8 cellular contexts compared by ENCODE assay signal in the genomic region with DNA sequence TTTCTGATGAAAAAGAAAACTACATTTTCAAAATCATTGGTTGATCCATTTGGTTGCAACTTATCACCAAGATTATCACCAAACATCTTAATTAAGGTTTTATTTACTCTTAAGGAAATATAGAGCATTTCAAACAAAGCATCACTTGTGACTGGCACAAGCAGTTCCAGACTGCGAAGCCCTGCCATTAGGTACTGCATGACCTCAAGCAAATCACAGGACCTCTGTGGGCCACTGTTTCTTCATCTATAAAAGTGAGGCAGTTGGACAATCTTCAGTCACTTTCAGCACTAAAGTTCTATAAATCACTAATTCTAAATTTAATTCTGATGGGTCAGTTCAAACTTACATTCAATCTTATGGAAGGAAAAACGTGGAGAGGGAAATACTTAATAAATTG. TPM values are rescaled to one million over a fixed set of nuclear protein-coding genes. Genes with fewer than 3 reads are reported as not detected.
A peak's percentile ranks its signal among the peaks of the same experiment; 100 is the strongest.
DNase-seq lines count a peak whose midpoint lies in the region; ATAC-seq and TF ChIP-seq lines count a peak whose summit lies in the region.

No MANE protein-coding gene starts in this region.

- H3K27ac Mint-ChIP-seq in neural progenitor cell (no peak overlapping the region), chondrocyte (ENCODE audit: unreplicated experiment) (no peak overlapping the region)

- H3K27me3 Mint-ChIP-seq in neural progenitor cell (ENCODE audit: insufficient read depth, low read depth): no peaks in the 10 kb centered on the region
- no peaks in the 10 kb centered on the region for H3K27me3 Mint-ChIP-seq in chondrocyte (ENCODE audit: low read depth)

- no peaks in the 10 kb centered on the region for H4K20me1 ChIP-seq in neural progenitor cell (ENCODE audit: low read depth)

- peak; percentile 36 to 66 for DNase-seq in NOMO-1 (lab: John Stamatoyannopoulos, UW; ENCODE audit: unreplicated experiment in 2 of 2)
- DNase-seq in NOMO-1 treated with dmso at 0.1 percent for 144 hours (lab: John Stamatoyannopoulos, UW; ENCODE audit: unreplicated experiment): no peak
- DNase-seq in SKM-1 treated with dmso at 0.1 percent for 144 hours (lab: John Stamatoyannopoulos, UW; ENCODE audit: unreplicated experiment): peak; percentile 44
- peak; percentile 52 for DNase-seq in foreskin melanocyte
- peak in 13 of 49 donors; percentile 5 to 57 (median 14) for DNase-seq in substantia nigra (lab: John Stamatoyannopoulos, UW)
- no peak for DNase-seq in neural progenitor cell (ENCODE audit: low spot score)
- no peak for DNase-seq in chondrocyte (ENCODE audit: low spot score)

- no peak for ATAC-seq in GM18861 (IDR thresholded peaks at IDR 0.05; ENCODE audit: unreplicated experiment)

- no peaks in the 10 kb centered on the region for H3F3A ChIP-seq in neural progenitor cell (ENCODE audit: low read depth)

- H3K36me3 Mint-ChIP-seq in neural progenitor cell (peaks cover 1% of the 10 kb centered on the region), chondrocyte (ENCODE audit: low read depth) (peaks cover 1% of the 10 kb centered on the region)

- TF ChIP-seq CTCF in neural progenitor cell (IDR thresholded peaks at IDR 0.05) (no peak), chondrocyte (IDR thresholded peaks at IDR 0.05) (no peak)

- no peak overlapping the region for H3K4me3 ChIP-seq in neural progenitor cell

- no peak overlapping the region for H2AFZ ChIP-seq in neural progenitor cell (replicated peaks)

- H3K79me2 ChIP-seq in neural progenitor cell (ENCODE audit: low read depth): no peaks in the 10 kb centered on the region

- H3K4me2 ChIP-seq in neural progenitor cell: no peak overlapping the region

- H3K36me3 ChIP-seq in neural progenitor cell: no peaks in the 10 kb centered on the region

- no peaks in the 10 kb centered on the region for H3K9me3 ChIP-seq in neural progenitor cell (ENCODE audit: low read depth)

- H3K9ac ChIP-seq in neural progenitor cell: no peak overlapping the region

- H3K4me1 Mint-ChIP-seq in neural progenitor cell (peaks cover 4% of the 10 kb centered on the region), chondrocyte (ENCODE audit: low read depth) (peaks cover 32% of the 10 kb centered on the region)

- H3K27ac ChIP-seq in substantia nigra (ENCODE audit: low read depth, low read length, poor library complexity, severe bottlenecking) (peak overlapping the region; percentile 43), neural progenitor cell (no peak overlapping the region)

- peaks cover 31% of the 10 kb centered on the region for H3K4me1 ChIP-seq in neural progenitor cell

- H3K4me3 Mint-ChIP-seq in neural progenitor cell (no peak overlapping the region), chondrocyte (ENCODE audit: unreplicated experiment) (no peak overlapping the region)

- no peaks in the 10 kb centered on the region for H3K27me3 ChIP-seq in neural progenitor cell

- H3K9me3 Mint-ChIP-seq in neural progenitor cell (no peaks in the 10 kb centered on the region), chondrocyte (ENCODE audit: low read depth) (peaks cover 1% of the 10 kb centered on the region)

RNA-seq across cellular contexts. Expression of a gene that starts 2.0 kb away (rescaled TPM):
- 9.3 and 17.2 TPM in 2 replicates for total RNA-seq in neural progenitor cell (ENCODE audit: low replicate concordance)
- 45.7 to 46.7 TPM (median 45.8 TPM) in 3 replicates for total RNA-seq in chondrocyte

RNA-seq across cellular contexts. Expression of a gene that starts 44.2 kb away (rescaled TPM):
- total RNA-seq in neural progenitor cell (ENCODE audit: low replicate concordance) (9.0 and 12.9 TPM in 2 replicates), chondrocyte (5.1 to 5.8 TPM (median 5.3 TPM) in 3 replicates)

Comparison
In these comparisons a context has a peak if more than half of its experiments do, and no peak if none do; other contexts are left out.
1. DNase-seq: peak in NOMO-1 (2 of 2), SKM-1 treated with dmso at 0.1 percent for 144 hours (single experiment) and foreskin melanocyte (single experiment); none in NOMO-1 treated with dmso at 0.1 percent for 144 hours (single experiment), neural progenitor cell (single experiment) and chondrocyte (single experiment).